16 cellular contexts compared by ENCODE assay signal in the genomic region with DNA sequence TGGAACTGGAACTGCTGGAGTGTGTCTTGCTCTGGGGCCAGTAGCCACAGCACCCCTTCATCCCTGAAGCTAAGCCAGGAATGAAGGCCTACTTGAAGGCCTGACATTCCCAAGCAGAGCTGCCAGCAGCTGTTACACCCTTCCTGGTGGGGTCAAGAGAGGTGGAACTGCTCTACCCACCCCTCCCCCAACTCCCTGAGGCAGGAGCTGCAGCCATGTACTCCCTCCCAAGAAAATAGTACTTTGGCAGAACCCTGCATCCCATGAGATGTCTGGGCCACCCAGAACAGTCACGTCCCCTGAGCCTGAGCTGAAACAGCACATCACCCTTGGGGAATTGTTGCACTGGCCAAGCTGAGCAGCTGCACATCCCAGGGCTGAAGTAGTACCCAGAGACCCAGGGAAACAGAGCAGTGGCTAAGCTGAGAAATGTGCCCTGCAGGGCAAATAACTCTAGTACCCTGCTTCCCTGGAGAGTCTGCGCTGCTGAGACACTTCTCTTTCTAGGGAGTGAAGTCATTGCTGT.
DNase-seq lines count a peak whose midpoint lies in the region; ATAC-seq, FAIRE-seq and TF ChIP-seq lines count a peak whose summit lies in the region.
"Had no signal": no experiment of that assay in that cellular context is flagged by ENCODE, and none has a peak within 500 bp of the region (broad histone marks: within the 10 kb centered on the region; RNA-seq: fewer than 3 reads in every experiment).

No MANE protein-coding gene starts in this region.

- no peak for TF ChIP-seq RAD21 in HepG2 (CRISPR knock-in tag; IDR thresholded peaks at IDR 0.05)

- no peak overlapping the region for H3K9ac ChIP-seq in HepG2 (ENCODE audit: insufficient read depth, low read depth, low read length)

- no peak for FAIRE-seq in HepG2 (lab: Jason Lieb, UNC)
- FAIRE-seq: GM12891 had no signal

- in situ Hi-C loops in HepG2 (cut with HindIII; ENCODE audit: extremely low pct_ligation_motif_present, low pct_unique_long_range_greater_than_20kb): no loop called here

- CTCF ChIA-PET in HepG2 (lab: Yijun Ruan, JAX; ENCODE audit: low intra/inter-chr PET ratio, low total read pairs): no interaction called here

- H3K27me3 ChIP-seq in HepG2 (ENCODE audit: control insufficient read depth in 1 of 2, insufficient read depth in 2 of 2, low read length in 2 of 2): no peaks in the 10 kb centered on the region
- H3K27me3 ChIP-seq in tibial artery: no peaks in the 10 kb centered on the region
- H3K27me3 ChIP-seq in body of pancreas: no peaks in the 10 kb centered on the region
- H3K27me3 ChIP-seq: ascending aorta had no signal

- POLR2A ChIA-PET in HepG2 (lab: Yijun Ruan, JAX): no interaction called here

- intact Hi-C loops in HepG2 (cut with micrococcal nuclease; ENCODE audit: unreplicated experiment) (no loop called here), tibial artery (cut with DNase I; ENCODE audit: low total_unique reads) (no loop called here), body of pancreas (cut with DNase I) (no loop called here)

- no peak overlapping the region for H3K27ac ChIP-seq in HepG2 (ENCODE audit: extremely low read length, insufficient read depth, low read length)
- H3K27ac ChIP-seq in tibial artery: peak overlapping the region; percentile 75 to 76
- H3K27ac ChIP-seq in body of pancreas: no peak overlapping the region

- WGBS in HepG2 (ENCODE audit: low lambda C conversion rate): 100% methylated on average over 2 of the region's 2 CpGs
- WGBS in body of pancreas, 2 donors: 91 to 100% methylated on average over 1 to 2 of the region's 2 CpGs

- TF ChIP-seq POLR2A in HepG2 (IDR thresholded peaks at IDR 0.05; ENCODE audit: insufficient read depth in 1 of 2, low read depth in 2 of 2, low read length in 2 of 2) (no peak), body of pancreas (IDR thresholded peaks at IDR 0.05) (no peak)

- H3K36me3 ChIP-seq in HepG2 (replicated peaks in 1 of 2; ENCODE audit: control insufficient read depth in 1 of 2, insufficient read depth in 2 of 2, low read length in 2 of 2) (peaks cover 28 to 65% of the 10 kb centered on the region in 2 experiments), tibial artery (peaks cover 8 to 35% (median 33%) of the 10 kb centered on the region in 3 donors), body of pancreas (replicated peaks in 1 of 2; ENCODE audit: insufficient read depth in 1 of 2, low read depth in 2 of 2) (peaks cover 0 to 8% of the 10 kb centered on the region in 2 donors)

- peaks cover 25% of the 10 kb centered on the region for H3K79me2 ChIP-seq in HepG2 (ENCODE audit: insufficient read depth, low read length)

- no peak overlapping the region for H3K4me2 ChIP-seq in HepG2 (ENCODE audit: low read depth, low read length)

- TF ChIP-seq EP300 in HepG2 (IDR thresholded peaks at IDR 0.05; ENCODE audit: low read depth in 2 of 2, low read length in 2 of 2): no peak
- TF ChIP-seq EP300 in HepG2 (CRISPR knock-in tag; IDR thresholded peaks at IDR 0.05; ENCODE audit: borderline replicate concordance): no peak

- DNase-seq in LHCN-M2 (ENCODE audit: low read depth) (peak; percentile 80), epithelial cell of esophagus (ENCODE audit: low read depth) (peak; percentile 33), HepG2 (ENCODE audit: low spot score) (no peak), tibial artery (peak; percentile 45 to 94), body of pancreas (no peak)
- DNase-seq: CD4-positive, CD25-positive, alpha-beta regulatory T cell; foreskin fibroblast; HCEC 1CT; KG1; NCI-H1417; stimulated activated naive CD4-positive, alpha-beta T cell treated with Interleukin-2 at 50 U/mL for 16 hours had no signal

- H3K9me3 ChIP-seq in HepG2 (ENCODE audit: low read length) (no peaks in the 10 kb centered on the region), tibial artery (no peaks in the 10 kb centered on the region), body of pancreas (no peaks in the 10 kb centered on the region)
- H3K9me3 ChIP-seq: ascending aorta had no signal

- TF ChIP-seq CTCF in epithelial cell of esophagus (IDR thresholded peaks at IDR 0.05; ENCODE audit: insufficient read depth, low read depth, low read length, missing control alignments): no peak
- no peak for TF ChIP-seq CTCF in HepG2 (CRISPR knock-in tag; IDR thresholded peaks at IDR 0.05)
- no peak for TF ChIP-seq CTCF in tibial artery (IDR thresholded peaks at IDR 0.05)
- TF ChIP-seq CTCF in body of pancreas (IDR thresholded peaks at IDR 0.05): no peak

- no peak overlapping the region for H2AFZ ChIP-seq in HepG2 (ENCODE audit: low read length)

- H3K4me1 ChIP-seq in HepG2 (ENCODE audit: insufficient read depth, low read length) (peaks cover 32% of the 10 kb centered on the region), tibial artery (peaks cover 6 to 47% (median 18%) of the 10 kb centered on the region in 4 donors), body of pancreas (no peaks in the 10 kb centered on the region)

- BruUV-seq in HepG2 (replicated peaks; lab: Mats Ljungman, UMichigan): no TSS peak

- H4K20me1 ChIP-seq in HepG2 (ENCODE audit: insufficient read depth, low read length): peaks cover 43% of the 10 kb centered on the region

- H3K4me3 ChIP-seq in epithelial cell of esophagus (ENCODE audit: low read length) (no peak overlapping the region), HepG2 (replicated peaks in 1 of 3; ENCODE audit: insufficient read depth in 1 of 3, low read depth in 2 of 3, low read length in 3 of 3) (no peak overlapping the region), tibial artery (no peak overlapping the region), body of pancreas (no peak overlapping the region)
- H3K4me3 ChIP-seq: ascending aorta had no signal

- ATAC-seq in HepG2 (peak; percentile 41; the same call in 2 of the 3 replicates), HG03342 (IDR thresholded peaks at IDR 0.05; ENCODE audit: unreplicated experiment) (no peak), GM21360 (IDR thresholded peaks at IDR 0.05; ENCODE audit: unreplicated experiment) (no peak), body of pancreas (no peak)
- ATAC-seq: activated T-helper 17 cell treated with anti-CD3 and anti-CD28 coated beads, Interleukin-2, amount 50 U/mL, for 72 hours had no signal

TF ChIP-seq in HepG2, 621 proteins besides CTCF, POLR2A, EP300 and RAD21:
- TF ChIP-seq RBM22 (optimal IDR thresholded peaks at IDR 0.05; ENCODE audit: low read length) (no peak), ZNF232 (CRISPR knock-in tag; IDR thresholded peaks at IDR 0.05; ENCODE audit: borderline replicate concordance) (no peak)

Comparison
In these comparisons a context has a peak if more than half of its experiments do, and no peak if none do; other contexts are left out.
1. DNase-seq: peak in LHCN-M2 (single experiment), epithelial cell of esophagus (single experiment) and tibial artery (2 of 2); none in HepG2 (single experiment) and body of pancreas (0 of 4).
2. H3K27ac ChIP-seq: peak in tibial artery (2 of 2); none in HepG2 (single experiment) and body of pancreas (0 of 4).